Comparison of ENCODE assay signal across 8 cellular contexts in the genomic region with DNA sequence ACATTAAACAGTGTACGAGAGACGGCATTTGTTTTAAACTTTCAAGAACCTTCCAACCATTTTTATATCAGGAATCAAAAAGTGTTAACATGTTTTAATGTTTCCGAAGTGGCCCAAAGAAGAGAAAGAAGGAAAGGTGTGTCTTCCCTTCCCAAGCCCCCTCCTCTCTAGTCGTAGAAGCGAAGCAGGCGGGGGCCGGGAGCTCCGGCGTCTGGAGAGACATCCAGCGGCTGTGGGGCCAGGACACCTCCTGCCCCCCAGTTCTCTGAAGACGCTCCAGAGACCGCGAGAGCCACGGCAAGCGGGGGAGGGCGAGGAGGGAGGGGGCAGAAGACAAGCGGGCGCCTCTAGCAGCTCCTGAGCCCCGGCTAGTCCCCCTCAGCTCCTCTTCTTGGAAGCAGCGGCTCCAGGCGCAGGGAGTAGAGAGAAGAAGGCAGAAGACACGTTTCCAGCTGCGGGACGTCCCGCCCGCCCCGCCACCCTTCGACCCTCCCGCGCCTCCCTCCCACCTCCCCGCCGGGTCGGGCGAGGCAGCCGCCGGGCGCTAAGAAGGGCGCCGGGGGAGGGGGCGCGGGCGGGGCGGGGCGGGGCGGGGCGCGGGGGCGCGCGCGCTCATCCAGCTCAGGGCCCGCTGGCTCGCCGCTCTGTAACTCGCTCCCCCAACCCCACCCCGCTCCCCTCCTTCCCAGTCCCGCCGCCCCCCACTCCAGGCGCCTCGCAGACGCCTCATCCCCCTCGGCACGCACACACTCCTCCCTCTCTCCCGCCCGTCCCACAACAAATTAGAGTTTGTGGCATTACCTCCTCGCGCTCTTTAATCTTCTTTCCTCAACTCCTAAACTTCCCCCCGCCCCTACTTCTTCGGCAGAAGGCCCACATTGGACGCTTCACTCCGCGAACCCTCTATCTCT. TPM values are rescaled to one million over a fixed set of nuclear protein-coding genes. Genes with fewer than 3 reads are reported as not detected.
A peak's percentile ranks its signal among the peaks of the same experiment; 100 is the strongest.
DNase-seq lines count a peak whose midpoint lies in the region; ATAC-seq, FAIRE-seq and TF ChIP-seq lines count a peak whose summit lies in the region.

ZBTB20 (minus strand) TSS at position 871 of the 911 bp plus-strand sequence.

- peak within 1 kb of the TSS; percentile 83 for H2BK5ac ChIP-seq in H1 (ENCODE audit: low read depth, low read length)

- H3K36me3 ChIP-seq in A673 (ENCODE audit: insufficient read depth, low read length, poor library complexity, severe bottlenecking) (no peaks in the 10 kb centered on the region), H1 (ENCODE audit: control insufficient read depth in 2 of 4, insufficient read depth in 4 of 4, low read length in 3 of 4) (no peaks in the 10 kb centered on the region)

- 0 out of 2 replicates have a peak within 1 kb of the TSS, but pooled peaks have one; percentile 36 for H2AFZ ChIP-seq in H1 (ENCODE audit: low read length)

- H3K79me1 ChIP-seq in H1 (ENCODE audit: low read depth, low read length) = no peaks in the 10 kb centered on the region

- H3K4me3 ChIP-seq in A673 (ENCODE audit: low read depth, low read length, poor library complexity, severe bottlenecking) = peak within 1 kb of the TSS; percentile 85
- peak within 1 kb of the TSS; percentile 63 to 89 (median 75) for H3K4me3 ChIP-seq in H1 (ENCODE audit: extremely low read depth in 1 of 4, insufficient read depth in 2 of 4, low read depth in 3 of 4, low read length in 4 of 4)

- peak within 1 kb of the TSS; percentile 95 for H3K27ac ChIP-seq in A673 (ENCODE audit: low read depth, low read length, poor library complexity, severe bottlenecking)
- peak within 1 kb of the TSS; percentile 77; the same call in 1 of the 2 replicates for H3K27ac ChIP-seq in H1 (ENCODE audit: low read depth, low read length)

- no peaks in the 10 kb centered on the region for H4K20me1 ChIP-seq in H1 (replicated peaks in 1 of 2; ENCODE audit: control insufficient read depth in 1 of 2, insufficient read depth in 2 of 2, low read length in 2 of 2)

- H3K79me2 ChIP-seq in H1 (ENCODE audit: control insufficient read depth in 1 of 2, insufficient read depth in 2 of 2, low read length in 2 of 2) = peaks cover 0 to 7% of the 10 kb centered on the region in 2 experiments; a peak in 2 of 4 replicates

- H3K14ac ChIP-seq in H1 (ENCODE audit: insufficient read length) = no peak within 1 kb of the TSS

- H3K23me2 ChIP-seq in H1 (ENCODE audit: low read depth, low read length) = no peaks in the 10 kb centered on the region

- H3K4me2 ChIP-seq in H1 (ENCODE audit: insufficient read depth in 1 of 2, low read depth in 2 of 2, low read length in 2 of 2) = peak within 1 kb of the TSS; percentile 66 to 87

- no peak for FAIRE-seq in H1 (lab: Jason Lieb, UNC)

- no peak within 1 kb of the TSS for H3K4ac ChIP-seq in H1 (replicated peaks; ENCODE audit: insufficient read length, low read depth, low read length)

- no peak within 1 kb of the TSS for H2BK15ac ChIP-seq in H1 (ENCODE audit: low read length)

- H3K56ac ChIP-seq in H1 (replicated peaks; ENCODE audit: insufficient read length, low read depth, low read length) = peak within 1 kb of the TSS; percentile 55

- H2BK120ac ChIP-seq in H1 (replicated peaks; ENCODE audit: low read depth, low read length) = no peak within 1 kb of the TSS

- no TSS peak for BruUV-seq in A673 (replicated peaks; lab: Mats Ljungman, UMichigan)

- H3K18ac ChIP-seq in H1 (ENCODE audit: extremely low read depth, low read length) = peak within 1 kb of the TSS; percentile 91

- H3K9ac ChIP-seq in H1 (replicated peaks in 1 of 4; ENCODE audit: extremely low read depth in 1 of 4, low read depth in 3 of 4, low read length in 3 of 4) = peak within 1 kb of the TSS; percentile 77 to 93 (median 86)

- peak within 1 kb of the TSS; percentile 57 for H4K5ac ChIP-seq in H1 (ENCODE audit: insufficient read length, low read depth, low read length)

- no peak within 1 kb of the TSS for H4K91ac ChIP-seq in H1 (replicated peaks; ENCODE audit: insufficient read length, low read length)

- TF ChIP-seq EP300 in H1 (IDR thresholded peaks at IDR 0.05; ENCODE audit: borderline replicate concordance in 1 of 2, low read depth in 2 of 2, low read length in 2 of 2) = no peak

- CTCF ChIA-PET in A673 (lab: Charles Lee) (interaction anchor here (0.6 to 0.7 kb wide), 5 partner anchors 103 to 689 kb away, joined by 3 to 6 read pairs (median 4); no protein-coding TSS in a partner anchor), H1 (lab: Charles Lee; ENCODE audit: partially characterized antibody) (interaction anchor here (0.7 to 2.0 kb wide), 5 partner anchors 54 to 638 kb away, joined by 3 to 5 read pairs (median 3); no protein-coding TSS in a partner anchor)

- H3K23ac ChIP-seq in H1 (ENCODE audit: insufficient read length) = no peak within 1 kb of the TSS

- 0% methylated on average over 15 of the region's 72 CpGs; no CpG with 5 or more reads in 1 of the 2 experiments for WGBS in H1 (ENCODE audit: extremely low coverage in 1 of 2, insufficient coverage in 1 of 2, insufficient read length in 1 of 2, insufficient replicate concordance in 2 of 2, low coverage in 1 of 2, low lambda C conversion rate in 2 of 2, missing lambda C conversion rate in 1 of 2), 2 experiments

- no peak within 1 kb of the TSS for H2AK5ac ChIP-seq in H1 (ENCODE audit: low read depth, low read length)

- H3K4me1 ChIP-seq in A673 (ENCODE audit: insufficient read depth, low read length, poor library complexity, severe bottlenecking) (peaks cover 14% of the 10 kb centered on the region), H1 (replicated peaks in 1 of 4; ENCODE audit: control insufficient read depth in 3 of 4, insufficient read depth in 4 of 4, low read length in 3 of 4) (peaks cover 0 to 3% (median 0%) of the 10 kb centered on the region in 4 experiments; a peak in 1 of 7 replicates)

- DNase-seq in A673 (ENCODE audit: low spot score) (peak; percentile 80), NCI-H774 (lab: John Stamatoyannopoulos, UW) (peak; percentile 56), H1 (ENCODE audit: low read depth in 1 of 2, low spot score in 2 of 2) (peak; percentile 13 to 74), mesenteric fat pad (ENCODE audit: low spot score) (no peak)
- peak in 2 of 3 experiments; percentile 37 to 42 for DNase-seq in activated CD8-positive, alpha-beta memory T cell treated with anti-CD3 and anti-CD28 coated beads for 48 hours (ENCODE audit: low read depth in 2 of 3, low spot score in 2 of 3)
- DNase-seq in stimulated activated CD8-positive, alpha-beta memory T cell treated with anti-CD3 and anti-CD28 coated beads, Interleukin-15, amount 100 ng/mL, for 48 hours (ENCODE audit: low read depth in 2 of 2) = peak; percentile 49 to 63

- peak; percentile 56 to 61 for TF ChIP-seq POLR2A in H1 (IDR thresholded peaks at IDR 0.05; ENCODE audit: control extremely low read depth in 1 of 2, low read depth in 2 of 2, low read length in 2 of 2)

- no peaks in the 10 kb centered on the region for H3K9me3 ChIP-seq in A673 (ENCODE audit: low read depth, low read length, poor library complexity, severe bottlenecking)
- no peaks in the 10 kb centered on the region for H3K9me3 ChIP-seq in H1 (ENCODE audit: insufficient read depth in 2 of 2, low read depth in 1 of 2, low read length in 1 of 2)

- ATAC-seq in GM18870 (IDR thresholded peaks at IDR 0.05; ENCODE audit: unreplicated experiment) (peak; percentile 1), HG03139 (IDR thresholded peaks at IDR 0.05; ENCODE audit: unreplicated experiment) (peak; percentile 17)

- no peaks in the 10 kb centered on the region for H3K27me3 ChIP-seq in A673 (replicated peaks; ENCODE audit: insufficient read depth, low read depth, low read length, poor library complexity)
- no peaks in the 10 kb centered on the region for H3K27me3 ChIP-seq in H1 (replicated peaks in 1 of 4; ENCODE audit: control insufficient read depth in 3 of 4, extremely low read depth in 1 of 4, insufficient read depth in 3 of 4, low read length in 3 of 4)

- POLR2A ChIA-PET in A673 (lab: Charles Lee; ENCODE audit: low non-redundant PET) = interaction anchor here (0.6 to 0.7 kb wide), 4 partner anchors 281 to 1827 kb away, joined by 3 to 21 read pairs (median 4); no protein-coding TSS in a partner anchor
- POLR2A ChIA-PET in H1 (lab: Charles Lee; ENCODE audit: partially characterized antibody) = interaction anchor here (0.9 to 2.0 kb wide), 7 partner anchors 18 to 55 kb away, joined by 3 to 4 read pairs (median 3); no protein-coding TSS in a partner anchor

- no peak within 1 kb of the TSS for H2BK20ac ChIP-seq in H1 (ENCODE audit: low read length)

- no peak within 1 kb of the TSS; the same call in 1 of the 2 replicates for H2BK12ac ChIP-seq in H1 (ENCODE audit: low read depth, low read length)

- TF ChIP-seq CTCF in A673 (conservative IDR thresholded peaks at IDR 0.05; ENCODE audit: low read depth, low read length) (no peak), H1 (IDR thresholded peaks at IDR 0.05; ENCODE audit: control extremely low read depth in 1 of 3, insufficient read depth in 1 of 3, low read depth in 1 of 3, low read length in 3 of 3) (no peak)

- no peak for TF ChIP-seq RAD21 in H1 (IDR thresholded peaks at IDR 0.05 in 1 of 2, conservative IDR thresholded peaks at IDR 0.05 in 1 of 2; ENCODE audit: low read depth in 2 of 2, low read length in 2 of 2)

- no peak within 1 kb of the TSS; the same call in 1 of the 2 replicates for H4K8ac ChIP-seq in H1 (ENCODE audit: extremely low read depth, insufficient read depth, low read length)

- intact Hi-C loops in A673 (cut with micrococcal nuclease; ENCODE audit: unreplicated experiment) = no loop called here

TF ChIP-seq in H1, 55 proteins besides CTCF, POLR2A, EP300 and RAD21 (continues in another document):
- TF ChIP-seq KDM5A (IDR thresholded peaks at IDR 0.05; ENCODE audit: low read length) (no peak), CHD2 (IDR thresholded peaks at IDR 0.05; ENCODE audit: low read length) (peak; percentile 89), SAP30 (IDR thresholded peaks at IDR 0.05; ENCODE audit: insufficient read depth, insufficient replicate concordance, low read length) (no peak), KDM4A (IDR thresholded peaks at IDR 0.05; ENCODE audit: low read depth, low read length, severe bottlenecking) (peak; percentile 42)
- TF ChIP-seq, protein P1, sequence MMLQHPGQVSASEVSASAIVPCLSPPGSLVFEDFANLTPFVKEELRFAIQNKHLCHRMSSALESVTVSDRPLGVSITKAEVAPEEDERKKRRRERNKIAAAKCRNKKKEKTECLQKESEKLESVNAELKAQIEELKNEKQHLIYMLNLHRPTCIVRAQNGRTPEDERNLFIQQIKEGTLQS (IDR thresholded peaks at IDR 0.05; ENCODE audit: insufficient read depth, low read depth, low read length) = no peak

RNA-seq across cellular contexts. Expression of gene ZBTB20, which starts in this region (rescaled TPM):
- total RNA-seq in A673 (2021) (13.5 and 14.9 TPM in 2 replicates), mesenteric fat pad (54.4 TPM)
- 0.46 and 1.3 TPM in 2 replicates for total RNA-seq in H1 (2021; fragmentation: NEBNext Ultra II Directional; extraction: Animal tissue kit (Norgen Biotek cat#: 25700))
- 0.35 TPM in 2 replicates for polyA plus RNA-seq in H1 (2011; rRNA removed)
- 0.14 TPM for polyA plus RNA-seq in H1 (2011; cell fraction: cytosol; rRNA removed)
- polyA plus RNA-seq in H1 (2011; cell fraction: nucleus; rRNA removed) = 0.86 TPM
- polyA plus RNA-seq in H1 (2012, experiment 1 of 2) = 0.08 to 0.20 TPM (median 0.11 TPM) in 4 replicates
- polyA plus RNA-seq in H1 (2012, experiment 2 of 2) = not detected
- polyA plus RNA-seq in H1 (2013, experiment 1 of 2) = 0.45 TPM
- 0.11 TPM for polyA plus RNA-seq in H1 (2013, experiment 2 of 2)
- 3.5 and 4.8 TPM in 2 replicates for polyA minus RNA-seq in H1 (2011; rRNA and poly(A)+ RNA removed)
- polyA minus RNA-seq in H1 (2011; cell fraction: cytosol; rRNA and poly(A)+ RNA removed) = 1.8 TPM
- 12.4 TPM for polyA minus RNA-seq in H1 (2011; cell fraction: nucleus; rRNA and poly(A)+ RNA removed)
